ENCODE assay signal across 9 cellular contexts in genomic region chr1:27152829-27153548, GRCh38. TPM values are rescaled to one million over a fixed set of nuclear protein-coding genes. Genes with fewer than 3 reads are reported as not detected.
A peak's percentile ranks its signal among the peaks of the same experiment; 100 is the strongest.
DNase-seq lines count a peak whose midpoint lies in the region; ATAC-seq, FAIRE-seq and TF ChIP-seq lines count a peak whose summit lies in the region.
"Had no signal": no experiment of that assay in that cellular context is flagged by ENCODE, and none has a peak within 500 bp of the region (broad histone marks: within the 10 kb centered on the region; RNA-seq: fewer than 3 reads in every experiment).

No MANE protein-coding gene starts in this region.

- intact Hi-C loops in MCF 10A (cut with micrococcal nuclease): no loop called here

- no CpG with 5 or more reads among the region's 2 CpGs for WGBS in mesendoderm (ENCODE audit: extremely low coverage, insufficient coverage, low lambda C conversion rate)
- WGBS in urinary bladder: 60% methylated on average over 2 of the region's 2 CpGs

- CTCF ChIA-PET in MCF 10A (lab: Yijun Ruan, JAX): interaction anchor here (0.7 to 2.7 kb wide), 10 partner anchors 7 to 337 kb away, joined by 3 to 13 read pairs (median 5); partner anchors contain the start of gene WASF2

- H3K18ac ChIP-seq in mesendoderm (ENCODE audit: low read length): no peak overlapping the region

- H3K4me3 Mint-ChIP-seq in activated naive CD4-positive, alpha-beta T cell treated with anti-CD3 and anti-CD28 coated beads, Interleukin-2, amount 50 U/mL, for 24 hours: peak overlapping the region; percentile 93
- peak overlapping the region; percentile 92 for H3K4me3 Mint-ChIP-seq in MCF 10A (ENCODE audit: unreplicated experiment)

- DNase-seq in activated naive CD4-positive, alpha-beta T cell treated with anti-CD3 and anti-CD28 coated beads, Interleukin-2, amount 50 U/mL, for 16 hours: no peak
- peak; percentile 46 for DNase-seq in MCF 10A (ENCODE audit: unreplicated experiment)
- no peak for DNase-seq in mesendoderm
- no peak for DNase-seq in D721Med (ENCODE audit: insufficient read length, low spot score)
- DNase-seq: activated CD4-positive, alpha-beta T cell treated with anti-CD3 and anti-CD28 coated beads for 48 hours had no signal

- ATAC-seq in HG03135 (IDR thresholded peaks at IDR 0.05; ENCODE audit: unreplicated experiment) (no peak), HG03432 (IDR thresholded peaks at IDR 0.05; ENCODE audit: unreplicated experiment) (no peak)

- no peak overlapping the region for H3K4ac ChIP-seq in mesendoderm (ENCODE audit: low read depth, low read length)

- no peak overlapping the region for H4K8ac ChIP-seq in mesendoderm (ENCODE audit: low read depth, low read length)

- POLR2A ChIA-PET in MCF 10A (lab: Yijun Ruan, JAX): interaction anchor here (0.6 to 7.1 kb wide), 15 partner anchors 10 to 389 kb away, joined by 3 to 111 read pairs (median 3); no protein-coding TSS in a partner anchor

- no peak overlapping the region for H3K27ac ChIP-seq in mesendoderm (ENCODE audit: low read depth, low read length)
- no peak overlapping the region for H3K27ac ChIP-seq in urinary bladder (ENCODE audit: low read depth)

- H3K4me2 ChIP-seq in mesendoderm (ENCODE audit: low read length): peak overlapping the region; percentile 7

- peaks cover 30% of the 10 kb centered on the region for H3K79me2 ChIP-seq in mesendoderm (ENCODE audit: control insufficient read depth, insufficient read depth, low read length)

- H4K5ac ChIP-seq in mesendoderm (ENCODE audit: low read length): no peak overlapping the region

- no peaks in the 10 kb centered on the region for H3K27me3 ChIP-seq in mesendoderm (ENCODE audit: insufficient read depth, low read length, poor library complexity)

- H2BK15ac ChIP-seq in mesendoderm (replicated peaks; ENCODE audit: low read depth): no peak overlapping the region

- H3K4me3 ChIP-seq in mesendoderm (ENCODE audit: low read length) (no peak overlapping the region), urinary bladder (ENCODE audit: low read depth, low read length) (peak overlapping the region; percentile 11)

- peak overlapping the region; percentile 47 for H3K9ac ChIP-seq in mesendoderm (ENCODE audit: low read length)

- H2AK5ac ChIP-seq in mesendoderm (ENCODE audit: low read length): no peak overlapping the region

- peaks cover 38% of the 10 kb centered on the region for H3K79me1 ChIP-seq in mesendoderm (ENCODE audit: low read length)

- H3K4me1 Mint-ChIP-seq in activated naive CD4-positive, alpha-beta T cell treated with anti-CD3 and anti-CD28 coated beads, Interleukin-2, amount 50 U/mL, for 24 hours: peaks cover 68% of the 10 kb centered on the region
- peaks cover 63% of the 10 kb centered on the region for H3K4me1 Mint-ChIP-seq in MCF 10A (ENCODE audit: insufficient read depth, unreplicated experiment)

- no peaks in the 10 kb centered on the region for H3K27me3 Mint-ChIP-seq in activated naive CD4-positive, alpha-beta T cell treated with anti-CD3 and anti-CD28 coated beads, Interleukin-2, amount 50 U/mL, for 24 hours
- no peaks in the 10 kb centered on the region for H3K27me3 Mint-ChIP-seq in MCF 10A (ENCODE audit: insufficient read depth, unreplicated experiment)

- H3K36me3 ChIP-seq in mesendoderm (ENCODE audit: control insufficient read depth, insufficient read depth, low read length): no peaks in the 10 kb centered on the region
- no peaks in the 10 kb centered on the region for H3K36me3 ChIP-seq in urinary bladder (ENCODE audit: insufficient read depth)

- H3K4me1 ChIP-seq in mesendoderm (ENCODE audit: control insufficient read depth, low read depth, low read length) (peaks cover 18% of the 10 kb centered on the region), urinary bladder (ENCODE audit: insufficient read depth) (peaks cover 4% of the 10 kb centered on the region)

- no peaks in the 10 kb centered on the region for H3K36me3 Mint-ChIP-seq in activated naive CD4-positive, alpha-beta T cell treated with anti-CD3 and anti-CD28 coated beads, Interleukin-2, amount 50 U/mL, for 24 hours
- no peaks in the 10 kb centered on the region for H3K36me3 Mint-ChIP-seq in MCF 10A (ENCODE audit: insufficient read depth, unreplicated experiment)

- BruUV-seq in MCF 10A (replicated peaks; lab: Mats Ljungman, UMichigan): no TSS peak

- no peak overlapping the region for H3K23ac ChIP-seq in mesendoderm (ENCODE audit: low read length)

- no peak for TF ChIP-seq CTCF in MCF 10A (IDR thresholded peaks at IDR 0.05; ENCODE audit: unreplicated experiment)
- no peak for TF ChIP-seq CTCF in D721Med (IDR thresholded peaks at IDR 0.05; ENCODE audit: insufficient read depth, missing control alignments)

- H3K27ac Mint-ChIP-seq in activated naive CD4-positive, alpha-beta T cell treated with anti-CD3 and anti-CD28 coated beads, Interleukin-2, amount 50 U/mL, for 24 hours: peak overlapping the region; percentile 91
- peak overlapping the region; percentile 94 for H3K27ac Mint-ChIP-seq in MCF 10A (ENCODE audit: low read depth, unreplicated experiment)

- FAIRE-seq in D721Med (lab: Jason Lieb, UNC): no peak

- H3K9me3 Mint-ChIP-seq in activated naive CD4-positive, alpha-beta T cell treated with anti-CD3 and anti-CD28 coated beads, Interleukin-2, amount 50 U/mL, for 24 hours: no peaks in the 10 kb centered on the region
- H3K9me3 Mint-ChIP-seq in MCF 10A (ENCODE audit: unreplicated experiment): no peaks in the 10 kb centered on the region

- no peak overlapping the region for H2BK5ac ChIP-seq in mesendoderm (ENCODE audit: low read length)

- H2BK120ac ChIP-seq in mesendoderm (ENCODE audit: low read depth, low read length): no peak overlapping the region

- peak overlapping the region; percentile 60 for H3K56ac ChIP-seq in mesendoderm (ENCODE audit: low read length)

RNA-seq across cellular contexts. Expression of gene SLC9A1, which starts 1.9 kb away (rescaled TPM):
- total RNA-seq in MCF 10A (2022) (70.5 and 88.8 TPM in 2 replicates), urinary bladder (9.7 TPM)
- 22.3 TPM for polyA plus RNA-seq in mesendoderm (2013, experiment 1 of 2)
- 22.0 TPM for polyA plus RNA-seq in mesendoderm (2013, experiment 2 of 2)
- polyA plus RNA-seq in urinary bladder: 18.3 TPM
